Comparison of ENCODE assay signal across 8 cellular contexts in the genomic region with DNA sequence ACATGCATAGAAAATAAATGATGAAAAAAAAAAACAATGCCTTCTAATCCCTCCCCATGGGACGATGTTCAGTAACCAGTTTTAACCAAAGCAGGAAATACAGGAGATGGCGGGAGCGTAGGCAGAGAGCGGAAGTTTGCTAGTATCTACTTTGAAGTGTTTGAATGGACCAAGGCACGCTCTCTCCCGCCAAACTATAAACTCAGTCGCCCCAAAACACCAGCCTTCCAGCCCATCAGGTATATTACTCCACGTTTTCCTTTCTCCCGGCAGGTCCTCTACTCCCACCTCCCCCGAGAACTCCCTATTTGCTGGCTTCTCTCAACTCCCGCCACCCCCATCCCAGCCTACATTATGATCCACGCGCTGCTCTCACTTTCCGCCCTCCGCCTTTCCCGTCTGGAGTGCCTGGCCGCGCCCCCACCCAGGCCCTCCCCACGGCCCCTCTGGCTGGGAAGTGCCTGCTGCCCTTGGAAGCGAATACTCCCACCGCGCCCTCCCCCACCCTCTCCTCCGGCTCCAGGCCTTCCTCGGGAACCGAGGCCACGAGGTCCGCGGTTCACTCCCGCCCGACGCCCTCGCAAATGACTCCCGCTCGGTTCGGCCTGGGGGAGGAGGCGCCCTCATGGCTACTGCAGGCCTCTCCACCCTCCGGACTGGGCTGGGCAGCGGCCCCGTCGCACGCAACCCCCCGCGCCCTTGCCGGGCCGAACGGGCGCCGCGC. TPM values are rescaled to one million over a fixed set of nuclear protein-coding genes. Genes with fewer than 3 reads are reported as not detected.
DNase-seq lines count a peak whose midpoint lies in the region; FAIRE-seq and TF ChIP-seq lines count a peak whose summit lies in the region.

No MANE protein-coding gene starts in this region.

- H3K23ac ChIP-seq in neuronal stem cell (ENCODE audit: low read depth, low read length, poor library complexity), result peak overlapping the region; percentile 87

- peak overlapping the region; percentile 99 for H3K9ac ChIP-seq in neuronal stem cell (ENCODE audit: low read depth, low read length, poor library complexity)

- H4K91ac ChIP-seq in neuronal stem cell (ENCODE audit: low read depth, low read length, poor library complexity), result peak overlapping the region; percentile 98

- H3K4me3 ChIP-seq in H7 (ENCODE audit: insufficient read depth, low read depth, low read length) (peak overlapping the region; percentile 99), LNCaP clone FGC (ENCODE audit: low read depth, low read length) (peak overlapping the region; percentile 99), neuronal stem cell (ENCODE audit: low read length in 2 of 2) (peak overlapping the region; percentile 91 to 98), thymus (ENCODE audit: low read length) (peak overlapping the region; percentile 100)

- H3K27me3 ChIP-seq in H7 (ENCODE audit: control insufficient read depth, insufficient read depth, low read length), result no peaks in the 10 kb centered on the region
- no peaks in the 10 kb centered on the region for H3K27me3 ChIP-seq in neuronal stem cell (ENCODE audit: control insufficient read depth in 3 of 3, insufficient read depth in 3 of 3, low read depth in 1 of 3, low read length in 3 of 3)
- no peaks in the 10 kb centered on the region for H3K27me3 ChIP-seq in thymus (ENCODE audit: control insufficient read depth, insufficient read depth)

- FAIRE-seq in frontal cortex (lab: Jason Lieb, UNC), result no peak

- no peak for TF ChIP-seq CTCF in LNCaP clone FGC (IDR thresholded peaks at IDR 0.05; ENCODE audit: control insufficient read depth, extremely low read depth, insufficient read depth)

- H3K14ac ChIP-seq in neuronal stem cell (ENCODE audit: low read length), result peak overlapping the region; percentile 99

- TF ChIP-seq POLR2A in Raji (IDR thresholded peaks at IDR 0.05; ENCODE audit: insufficient read depth, low read depth, low read length), result peak; percentile 23; the same call in 1 of the 2 replicates

- peak overlapping the region; percentile 81 for H3K27ac ChIP-seq in neuronal stem cell (replicated peaks; ENCODE audit: low read length)
- peak overlapping the region; percentile 95 for H3K27ac ChIP-seq in thymus (ENCODE audit: low read depth)

- H3K9me3 ChIP-seq in neuronal stem cell (replicated peaks in 1 of 2; ENCODE audit: control insufficient read depth in 2 of 2, insufficient read depth in 1 of 2, low read depth in 1 of 2, low read length in 2 of 2) (peaks cover 0 to 27% of the 10 kb centered on the region in 2 donors), thymus (ENCODE audit: control insufficient read depth) (no peaks in the 10 kb centered on the region)

- H3K36me3 ChIP-seq in H7 (replicated peaks; ENCODE audit: control insufficient read depth, insufficient read depth, low read length), result no peaks in the 10 kb centered on the region; the same call in none of the 2 replicates
- H3K36me3 ChIP-seq in neuronal stem cell (replicated peaks in 1 of 2; ENCODE audit: control insufficient read depth in 2 of 2, insufficient read depth in 2 of 2, low read length in 2 of 2), result peaks cover 0 to 40% of the 10 kb centered on the region in 2 donors
- no peaks in the 10 kb centered on the region for H3K36me3 ChIP-seq in thymus (ENCODE audit: control insufficient read depth, insufficient read depth)

- H3K4me1 ChIP-seq in neuronal stem cell (ENCODE audit: control insufficient read depth in 2 of 2, insufficient read depth in 1 of 2, low read depth in 1 of 2, low read length in 2 of 2) (no peaks in the 10 kb centered on the region), thymus (ENCODE audit: control insufficient read depth, insufficient read depth, low read length) (peaks cover 5% of the 10 kb centered on the region)

- H2BK5ac ChIP-seq in neuronal stem cell (ENCODE audit: low read length), result peak overlapping the region; percentile 97

- H2BK15ac ChIP-seq in neuronal stem cell (ENCODE audit: low read length), result no peak overlapping the region

- H3K4me2 ChIP-seq in neuronal stem cell (ENCODE audit: insufficient read depth, low read length, poor library complexity, severe bottlenecking), result peak overlapping the region; percentile 36

- H2AK5ac ChIP-seq in neuronal stem cell (ENCODE audit: low read depth, low read length), result peak overlapping the region; percentile 99

- H2AFZ ChIP-seq in neuronal stem cell (ENCODE audit: low read length), result peak overlapping the region; percentile 91

- peak; percentile 30 for DNase-seq in DMS79 treated with DMSO at 0.1 percent for 48 hours (lab: John Stamatoyannopoulos, UW)
- DNase-seq in H7, result peak; percentile 78
- no peak for DNase-seq in LNCaP clone FGC (ENCODE audit: low read depth)
- peak; percentile 22 for DNase-seq in activated gamma-delta T cell treated with anti-CD3 and anti-CD28 coated beads, Interleukin-2, amount 50 U/mL, for 16 hours (ENCODE audit: low read depth)
- DNase-seq in frontal cortex (ENCODE audit: low spot score in 2 of 2), result peak; percentile 55 to 56
- peak; percentile 33 for DNase-seq in neuronal stem cell (ENCODE audit: low spot score)

- peak overlapping the region; percentile 5 for H4K8ac ChIP-seq in neuronal stem cell (ENCODE audit: low read depth, low read length)

- peak overlapping the region; percentile 14 for H2BK120ac ChIP-seq in neuronal stem cell (ENCODE audit: low read depth, low read length)

- peak overlapping the region; percentile 99 for H3K18ac ChIP-seq in neuronal stem cell (ENCODE audit: low read length)

- no CpG with 5 or more reads among the region's 49 CpGs for WGBS in neuronal stem cell (ENCODE audit: extremely low coverage in 2 of 2, insufficient read length in 2 of 2, insufficient replicate concordance in 1 of 2), 2 donors
- under 1% methylated on average over 49 of the region's 49 CpGs for WGBS in thymus

- peak overlapping the region; percentile 100 for H3K4ac ChIP-seq in neuronal stem cell (ENCODE audit: low read length)

- H2BK12ac ChIP-seq in neuronal stem cell (ENCODE audit: low read length), result peak overlapping the region; percentile 49

- peaks cover 4% of the 10 kb centered on the region for H3K79me1 ChIP-seq in neuronal stem cell (ENCODE audit: low read depth, low read length)

RNA-seq across cellular contexts. Expression of gene DHX15, which starts 0.7 kb away (rescaled TPM):
- 245 and 292 TPM in 2 replicates for total RNA-seq in H7 (2014; rRNA removed; shearing (Covaris generic))
- 188 TPM for total RNA-seq in frontal cortex
- polyA plus RNA-seq in neuronal stem cell (2013, experiment 1 of 2), result 110 TPM
- 110 TPM for polyA plus RNA-seq in neuronal stem cell (2013, experiment 2 of 2)
- polyA plus RNA-seq in thymus, result 98.3 TPM
